ENCODE assay signal across 1 cellular context in genomic region chr16:11915644-11916523, GRCh38.
TF ChIP-seq lines count a peak whose summit lies in the region.

GSPT1 (minus strand) TSS chr16:11915956; CDS start chr16:11915720, 236 bp downstream.

TF ChIP-seq in HepG2, 621 proteins besides CTCF, POLR2A, EP300 and RAD21 (continued from another document and continues in another):
- TF ChIP-seq DZIP1 (CRISPR knock-in tag; IDR thresholded peaks at IDR 0.05) (no peak), TOPORS (CRISPR knock-in tag; IDR thresholded peaks at IDR 0.05) (peak; percentile 75), E2F2 (CRISPR knock-in tag; IDR thresholded peaks at IDR 0.05; ENCODE audit: borderline replicate concordance) (peak; percentile 98; the same call in 1 of the 2 replicates), ZNF891 (CRISPR knock-in tag; IDR thresholded peaks at IDR 0.05) (peak; percentile 89), SIN3A (IDR thresholded peaks at IDR 0.05; ENCODE audit: borderline replicate concordance, low read depth, low read length) (peak; percentile 84), ZNF230 (CRISPR knock-in tag; IDR thresholded peaks at IDR 0.05) (peak; percentile 82), RORA (CRISPR knock-in tag; IDR thresholded peaks at IDR 0.05) (no peak), ZNF260 (CRISPR knock-in tag; IDR thresholded peaks at IDR 0.05; ENCODE audit: borderline replicate concordance, low read depth) (peak; percentile 77), ZNF782 (CRISPR knock-in tag; IDR thresholded peaks at IDR 0.05; ENCODE audit: borderline replicate concordance) (peak; percentile 73; the same call in 1 of the 2 replicates), ZNF572 (CRISPR knock-in tag; IDR thresholded peaks at IDR 0.05) (peak; percentile 100), MAFF (IDR thresholded peaks at IDR 0.05; ENCODE audit: low read depth, low read length) (no peak), ZNF740 (CRISPR knock-in tag; IDR thresholded peaks at IDR 0.05) (peak; percentile 100), ZNF879 (CRISPR knock-in tag; IDR thresholded peaks at IDR 0.05) (peak; percentile 33; the same call in 1 of the 2 replicates), BHLHE40 (IDR thresholded peaks at IDR 0.05; ENCODE audit: low read length) (peak; percentile 2), ZNF256 (CRISPR knock-in tag; conservative IDR thresholded peaks at IDR 0.05) (no peak), ELF1 (CRISPR knock-in tag; IDR thresholded peaks at IDR 0.05) (peak; percentile 100), SOX13 (IDR thresholded peaks at IDR 0.05) (peak; percentile 54; the same call in 1 of the 2 replicates), SOX13 (CRISPR knock-in tag; conservative IDR thresholded peaks at IDR 0.05 in 1 of 2, IDR thresholded peaks at IDR 0.05 in 1 of 2) (peak; percentile 70 to 91), YEATS4 (CRISPR knock-in tag; IDR thresholded peaks at IDR 0.05; ENCODE audit: borderline replicate concordance) (peak; percentile 69), EED (CRISPR knock-in tag; IDR thresholded peaks at IDR 0.05) (peak; percentile 97), ZNF3 (CRISPR knock-in tag; IDR thresholded peaks at IDR 0.05) (no peak), MTA3 (CRISPR knock-in tag; IDR thresholded peaks at IDR 0.05) (no peak), RBM39 (IDR thresholded peaks at IDR 0.05; ENCODE audit: low read depth, low read length, poor library complexity, severe bottlenecking) (peak; percentile 77), JARID2 (CRISPR knock-in tag; IDR thresholded peaks at IDR 0.05; ENCODE audit: insufficient replicate concordance) (peak; percentile 53), KDM6A (CRISPR knock-in tag; IDR thresholded peaks at IDR 0.05; ENCODE audit: low read depth) (peak; percentile 18; the same call in 1 of the 2 replicates), HOXA3 (CRISPR knock-in tag; IDR thresholded peaks at IDR 0.05) (peak; percentile 95), HNRNPL (IDR thresholded peaks at IDR 0.05; ENCODE audit: low read depth, low read length) (peak; percentile 70; the same call in 1 of the 2 replicates), XRCC5 (optimal IDR thresholded peaks at IDR 0.05; ENCODE audit: low read length) (peak; percentile 96), RFX3 (CRISPR knock-in tag; IDR thresholded peaks at IDR 0.05) (no peak; the same call in 1 of the 2 replicates), HDAC1 (CRISPR knock-in tag; IDR thresholded peaks at IDR 0.05) (peak; percentile 95), GATAD2A (CRISPR knock-in tag; IDR thresholded peaks at IDR 0.05) (peak; percentile 72), HOXA5 (CRISPR knock-in tag; IDR thresholded peaks at IDR 0.05) (peak; percentile 97; the same call in 1 of the 2 replicates), MAFK (conservative IDR thresholded peaks at IDR 0.05 in 1 of 2, IDR thresholded peaks at IDR 0.05 in 1 of 2; ENCODE audit: low read length in 2 of 2) (no peak), TRIM22 (IDR thresholded peaks at IDR 0.05) (no peak), MAZ (IDR thresholded peaks at IDR 0.05; ENCODE audit: borderline replicate concordance, low read depth, low read length) (peak; percentile 100), MAZ (CRISPR knock-in tag; IDR thresholded peaks at IDR 0.05; ENCODE audit: low read depth) (peak; percentile 100), IRF1 (CRISPR knock-in tag; IDR thresholded peaks at IDR 0.05; ENCODE audit: low read depth) (peak; percentile 93; the same call in 1 of the 2 replicates), PATZ1 (CRISPR knock-in tag; IDR thresholded peaks at IDR 0.05) (peak; percentile 96), STAT5B (CRISPR knock-in tag; IDR thresholded peaks at IDR 0.05) (no peak), ZHX2 (IDR thresholded peaks at IDR 0.05; ENCODE audit: low read depth) (peak; percentile 84), ZHX2 (CRISPR knock-in tag; IDR thresholded peaks at IDR 0.05; ENCODE audit: borderline replicate concordance) (no peak), KAT7 (CRISPR knock-in tag; IDR thresholded peaks at IDR 0.05; ENCODE audit: borderline replicate concordance) (peak; percentile 98)
- TF ChIP-seq, protein P1, sequence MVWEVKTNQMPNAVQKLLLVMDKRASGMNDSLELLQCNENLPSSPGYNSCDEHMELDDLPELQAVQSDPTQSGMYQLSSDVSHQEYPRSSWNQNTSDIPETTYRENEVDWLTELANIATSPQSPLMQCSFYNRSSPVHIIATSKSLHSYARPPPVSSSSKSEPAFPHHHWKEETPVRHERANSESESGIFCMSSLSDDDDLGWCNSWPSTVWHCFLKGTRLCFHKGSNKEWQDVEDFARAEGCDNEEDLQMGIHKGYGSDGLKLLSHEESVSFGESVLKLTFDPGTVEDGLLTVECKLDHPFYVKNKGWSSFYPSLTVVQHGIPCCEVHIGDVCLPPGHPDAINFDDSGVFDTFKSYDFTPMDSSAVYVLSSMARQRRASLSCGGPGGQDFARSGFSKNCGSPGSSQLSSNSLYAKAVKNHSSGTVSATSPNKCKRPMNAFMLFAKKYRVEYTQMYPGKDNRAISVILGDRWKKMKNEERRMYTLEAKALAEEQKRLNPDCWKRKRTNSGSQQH (CRISPR knock-in tag; IDR thresholded peaks at IDR 0.05; ENCODE audit: low read depth) = peak; percentile 91
- TF ChIP-seq, protein P2, sequence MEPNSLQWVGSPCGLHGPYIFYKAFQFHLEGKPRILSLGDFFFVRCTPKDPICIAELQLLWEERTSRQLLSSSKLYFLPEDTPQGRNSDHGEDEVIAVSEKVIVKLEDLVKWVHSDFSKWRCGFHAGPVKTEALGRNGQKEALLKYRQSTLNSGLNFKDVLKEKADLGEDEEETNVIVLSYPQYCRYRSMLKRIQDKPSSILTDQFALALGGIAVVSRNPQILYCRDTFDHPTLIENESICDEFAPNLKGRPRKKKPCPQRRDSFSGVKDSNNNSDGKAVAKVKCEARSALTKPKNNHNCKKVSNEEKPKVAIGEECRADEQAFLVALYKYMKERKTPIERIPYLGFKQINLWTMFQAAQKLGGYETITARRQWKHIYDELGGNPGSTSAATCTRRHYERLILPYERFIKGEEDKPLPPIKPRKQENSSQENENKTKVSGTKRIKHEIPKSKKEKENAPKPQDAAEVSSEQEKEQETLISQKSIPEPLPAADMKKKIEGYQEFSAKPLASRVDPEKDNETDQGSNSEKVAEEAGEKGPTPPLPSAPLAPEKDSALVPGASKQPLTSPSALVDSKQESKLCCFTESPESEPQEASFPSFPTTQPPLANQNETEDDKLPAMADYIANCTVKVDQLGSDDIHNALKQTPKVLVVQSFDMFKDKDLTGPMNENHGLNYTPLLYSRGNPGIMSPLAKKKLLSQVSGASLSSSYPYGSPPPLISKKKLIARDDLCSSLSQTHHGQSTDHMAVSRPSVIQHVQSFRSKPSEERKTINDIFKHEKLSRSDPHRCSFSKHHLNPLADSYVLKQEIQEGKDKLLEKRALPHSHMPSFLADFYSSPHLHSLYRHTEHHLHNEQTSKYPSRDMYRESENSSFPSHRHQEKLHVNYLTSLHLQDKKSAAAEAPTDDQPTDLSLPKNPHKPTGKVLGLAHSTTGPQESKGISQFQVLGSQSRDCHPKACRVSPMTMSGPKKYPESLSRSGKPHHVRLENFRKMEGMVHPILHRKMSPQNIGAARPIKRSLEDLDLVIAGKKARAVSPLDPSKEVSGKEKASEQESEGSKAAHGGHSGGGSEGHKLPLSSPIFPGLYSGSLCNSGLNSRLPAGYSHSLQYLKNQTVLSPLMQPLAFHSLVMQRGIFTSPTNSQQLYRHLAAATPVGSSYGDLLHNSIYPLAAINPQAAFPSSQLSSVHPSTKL (CRISPR knock-in tag; IDR thresholded peaks at IDR 0.05) = 0 out of 2 replicates have a peak, but pooled peaks have one; percentile 65
